32 cellular contexts compared by ENCODE assay signal in genomic region chr5:15571081-15571480, GRCh38.
"Had no signal": no experiment of that assay in that cellular context is flagged by ENCODE, and none has a peak within 500 bp of the region (broad histone marks: within the 10 kb centered on the region; RNA-seq: fewer than 3 reads in every experiment).

No MANE protein-coding gene starts in this region.

- H3K36me3 ChIP-seq: ascending aorta, cardiac muscle cell, WERI-Rb-1 had no signal

- ATAC-seq: activated CD8-positive, alpha-beta memory T cell treated with anti-CD3 and anti-CD28 coated beads, Interleukin-2, amount 10 ng/mL, durations not matched to agents 7 days and 5 days; activated CD8-positive, alpha-beta T cell treated with anti-CD3 and anti-CD28 coated beads, Interleukin-2, amount 10 ng/mL, durations not matched to agents 7 days and 5 days; activated naive CD8-positive, alpha-beta T cell treated with anti-CD3 and anti-CD28 coated beads, Interleukin-2, amount 50 U/mL, for 24 hours; WTC11 had no signal

- DNase-seq: activated CD4-positive, alpha-beta memory T cell treated with anti-CD3 and anti-CD28 coated beads, Interleukin-2, amount 10 ng/mL, durations not matched to agents 7 days and 5 days; activated CD4-positive, alpha-beta T cell treated with anti-CD3 and anti-CD28 coated beads for 4 hours; activated CD4-positive, alpha-beta T cell treated with anti-CD3 and anti-CD28 coated beads, Interleukin-2, amount 10 ng/mL, durations not matched to agents 24 days and 14 days; activated CD4-positive, alpha-beta T cell treated with anti-CD3 and anti-CD28 coated beads, Interleukin-2, amount 50 U/mL, for 1 hour; activated CD4-positive, alpha-beta T cell treated with anti-CD3 and anti-CD28 coated beads, Interleukin-2, amount 50 U/mL, for 48 hours; activated CD4-positive, CD25-positive, alpha-beta regulatory T cell; activated CD4-positive, CD25-positive, alpha-beta regulatory T cell treated with anti-CD3 and anti-CD28 coated beads, Interleukin-2, amount 50 U/mL, for 72 hours; activated CD8-positive, alpha-beta memory T cell treated with anti-CD3 and anti-CD28 coated beads for 24 hours; activated CD8-positive, alpha-beta memory T cell treated with anti-CD3 and anti-CD28 coated beads, Interleukin-2, amount 10 ng/mL, durations not matched to agents 7 days and 5 days; activated CD8-positive, alpha-beta memory T cell treated with anti-CD3 and anti-CD28 coated beads, Interleukin-2, amount 50 U/mL, for 48 hours; activated CD8-positive, alpha-beta T cell treated with anti-CD3 and anti-CD28 coated beads, Interleukin-2, amount 10 ng/mL, durations not matched to agents 7 days and 5 days; activated effector memory CD4-positive, alpha-beta T cell treated with Interleukin-2 at 50 U/mL for 16 hours; activated gamma-delta T cell; activated naive CD4-positive, alpha-beta T cell treated with anti-CD3 and anti-CD28 coated beads, Interleukin-2, amount 10 ng/mL, durations not matched to agents 7 days and 5 days; activated naive CD4-positive, alpha-beta T cell treated with Interleukin-2 at 50 U/mL for 16 hours; activated naive CD8-positive, alpha-beta T cell treated with anti-CD3 and anti-CD28 coated beads, Interleukin-2, amount 10 ng/mL, durations not matched to agents 7 days and 5 days; activated naive CD8-positive, alpha-beta T cell treated with anti-CD3 and anti-CD28 coated beads, Interleukin-2, amount 50 U/mL, for 24 hours; activated T-cell treated with anti-CD3 and anti-CD28 coated beads, Interleukin-2, amount 50 U/mL, for 24 hours; activated T-cell treated with anti-CD3 and anti-CD28 coated beads, Interleukin-2, amount 50 U/mL, for 48 hours; amygdala; anterior cingulate cortex; caudate nucleus; cerebellar nuclear complex; T-helper 1 cell; T-helper 2 cell; T-helper 9 cell; WERI-Rb-1 had no signal

- H3K9me3 ChIP-seq: ascending aorta had no signal

- FAIRE-seq: bronchial epithelial cell, TTC549 had no signal

- H3K27me3 ChIP-seq: ascending aorta, cardiac muscle cell had no signal

- H3K27ac ChIP-seq: ascending aorta, cardiac muscle cell, WERI-Rb-1 had no signal

- H3K4me3 ChIP-seq: ascending aorta, cardiac muscle cell had no signal
